In the genomic region with DNA sequence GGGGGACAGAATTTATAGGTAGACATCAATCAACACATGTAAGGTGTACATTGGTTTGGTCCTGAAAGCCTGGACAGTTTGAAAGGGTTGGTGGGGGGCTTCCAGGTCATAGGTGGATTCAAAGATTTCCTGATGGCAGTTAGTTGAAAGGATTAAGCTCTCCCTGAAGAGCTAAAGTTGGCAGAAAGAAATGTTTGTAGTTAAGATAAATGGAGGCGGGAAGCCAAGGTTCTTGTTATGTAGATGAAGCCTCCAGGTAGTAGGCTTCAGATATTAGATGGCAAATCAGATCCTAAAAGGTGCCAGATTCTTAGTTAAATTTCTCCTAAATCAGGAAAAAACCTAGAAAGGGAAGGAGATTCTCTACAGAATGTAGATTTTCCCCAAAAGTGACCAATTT, we compare ENCODE assay signal across 1 cellular context.
TF ChIP-seq lines count a peak whose summit lies in the region.

No MANE protein-coding gene starts in this region.

TF ChIP-seq in WTC11, 78 proteins besides CTCF, POLR2A, EP300 and RAD21 (continued from another document):
- TF ChIP-seq, protein P1, sequence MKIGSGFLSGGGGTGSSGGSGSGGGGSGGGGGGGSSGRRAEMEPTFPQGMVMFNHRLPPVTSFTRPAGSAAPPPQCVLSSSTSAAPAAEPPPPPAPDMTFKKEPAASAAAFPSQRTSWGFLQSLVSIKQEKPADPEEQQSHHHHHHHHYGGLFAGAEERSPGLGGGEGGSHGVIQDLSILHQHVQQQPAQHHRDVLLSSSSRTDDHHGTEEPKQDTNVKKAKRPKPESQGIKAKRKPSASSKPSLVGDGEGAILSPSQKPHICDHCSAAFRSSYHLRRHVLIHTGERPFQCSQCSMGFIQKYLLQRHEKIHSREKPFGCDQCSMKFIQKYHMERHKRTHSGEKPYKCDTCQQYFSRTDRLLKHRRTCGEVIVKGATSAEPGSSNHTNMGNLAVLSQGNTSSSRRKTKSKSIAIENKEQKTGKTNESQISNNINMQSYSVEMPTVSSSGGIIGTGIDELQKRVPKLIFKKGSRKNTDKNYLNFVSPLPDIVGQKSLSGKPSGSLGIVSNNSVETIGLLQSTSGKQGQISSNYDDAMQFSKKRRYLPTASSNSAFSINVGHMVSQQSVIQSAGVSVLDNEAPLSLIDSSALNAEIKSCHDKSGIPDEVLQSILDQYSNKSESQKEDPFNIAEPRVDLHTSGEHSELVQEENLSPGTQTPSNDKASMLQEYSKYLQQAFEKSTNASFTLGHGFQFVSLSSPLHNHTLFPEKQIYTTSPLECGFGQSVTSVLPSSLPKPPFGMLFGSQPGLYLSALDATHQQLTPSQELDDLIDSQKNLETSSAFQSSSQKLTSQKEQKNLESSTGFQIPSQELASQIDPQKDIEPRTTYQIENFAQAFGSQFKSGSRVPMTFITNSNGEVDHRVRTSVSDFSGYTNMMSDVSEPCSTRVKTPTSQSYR (CRISPR knock-in tag; IDR thresholded peaks at IDR 0.05) = no peak
